ENCODE assay signal across 2 cellular contexts in genomic region chr7:1941464-1942025, GRCh38.
A peak's percentile ranks its signal among the peaks of the same experiment; 100 is the strongest.
TF ChIP-seq lines count a peak whose summit lies in the region.

No MANE protein-coding gene starts in this region.

TF ChIP-seq in HEK293, 187 proteins besides CTCF, POLR2A, EP300 and RAD21 (continued from another document):
- TF ChIP-seq ZBTB20 (tag by site-specific recombination; IDR thresholded peaks at IDR 0.05), result no peak
- TF ChIP-seq ZNF701 (tag by site-specific recombination; IDR thresholded peaks at IDR 0.05), result no peak
- TF ChIP-seq ZBTB10 (tag by site-specific recombination; IDR thresholded peaks at IDR 0.05), result no peak
- no peak for TF ChIP-seq ZNF324 (tag by site-specific recombination; IDR thresholded peaks at IDR 0.05)
- TF ChIP-seq ZBTB44 (tag by site-specific recombination; IDR thresholded peaks at IDR 0.05), result no peak
- no peak for TF ChIP-seq ZBTB48 (tag by site-specific recombination; IDR thresholded peaks at IDR 0.05)
- TF ChIP-seq ZSCAN23 (tag by site-specific recombination; IDR thresholded peaks at IDR 0.05), result no peak
- no peak for TF ChIP-seq ZNF571 (tag by site-specific recombination; IDR thresholded peaks at IDR 0.05)
- 0 out of 2 replicates have a peak, but pooled peaks have one; percentile 20 for TF ChIP-seq KLF1 (tag by site-specific recombination; IDR thresholded peaks at IDR 0.05)
TF ChIP-seq in HEK293: peak in this region for 3.

TF ChIP-seq in H1, 55 proteins besides CTCF, POLR2A, EP300 and RAD21 (continued from another document):
- TF ChIP-seq CEBPB (IDR thresholded peaks at IDR 0.05; ENCODE audit: low read depth, low read length) (no peak), TAF1 (IDR thresholded peaks at IDR 0.05; ENCODE audit: low read depth, low read length) (no peak)
